10 cellular contexts compared by ENCODE assay signal in the genomic region with DNA sequence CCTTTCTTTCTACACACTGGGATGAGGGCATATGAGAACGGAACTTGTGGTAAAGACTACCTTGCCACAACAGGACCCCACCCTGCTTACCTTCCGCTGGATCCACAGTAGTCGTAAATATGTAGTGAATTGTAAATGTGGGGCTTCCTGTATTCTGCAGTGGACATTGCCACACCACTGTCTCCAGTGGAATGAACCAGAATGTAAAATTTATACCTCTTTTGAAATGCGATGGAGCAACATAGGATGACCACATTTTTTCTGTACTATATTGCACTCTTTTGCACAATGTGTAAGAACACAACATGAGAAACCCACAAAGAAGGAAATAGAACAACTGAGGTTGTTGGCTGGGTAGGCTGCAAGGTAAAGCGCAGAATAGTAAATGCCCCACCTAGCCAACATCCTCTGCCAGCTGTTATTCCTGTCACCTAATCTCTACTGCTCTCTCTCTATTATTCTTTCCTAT. TPM values are rescaled to one million over a fixed set of nuclear protein-coding genes. Genes with fewer than 3 reads are reported as not detected.
DNase-seq lines count a peak whose midpoint lies in the region; ATAC-seq and TF ChIP-seq lines count a peak whose summit lies in the region.
"Had no signal": no experiment of that assay in that cellular context is flagged by ENCODE, and none has a peak within 500 bp of the region (broad histone marks: within the 10 kb centered on the region; RNA-seq: fewer than 3 reads in every experiment).

No MANE protein-coding gene starts in this region.

- peak; percentile 71 for ATAC-seq in activated naive CD8-positive, alpha-beta T cell treated with anti-CD3 and anti-CD28 coated beads, Interleukin-2, amount 10 ng/mL, durations not matched to agents 7 days and 5 days (ENCODE audit: low read depth)
- ATAC-seq in GM21529 (IDR thresholded peaks at IDR 0.05; ENCODE audit: unreplicated experiment) (no peak), HG03354 (IDR thresholded peaks at IDR 0.05; ENCODE audit: poor library complexity, severe bottlenecking, unreplicated experiment) (no peak)
- ATAC-seq: A549 had no signal

- no peaks in the 10 kb centered on the region for H3K27me3 ChIP-seq in spleen (replicated peaks in 1 of 7)

- intact Hi-C loops in spleen (cut with DNase I; ENCODE audit: low total_unique reads), result no loop called here

- peak overlapping the region; percentile 40 for H3K4me3 Mint-ChIP-seq in activated CD4-positive, alpha-beta T cell treated with anti-CD3 and anti-CD28 coated beads, Interleukin-2, amount 10 ng/mL, durations not matched to agents 7 days and 5 days
- peak overlapping the region; percentile 72 for H3K4me3 Mint-ChIP-seq in activated naive CD8-positive, alpha-beta T cell treated with anti-CD3 and anti-CD28 coated beads, Interleukin-2, amount 10 ng/mL, durations not matched to agents 7 days and 5 days

- H3K27me3 Mint-ChIP-seq in activated CD4-positive, alpha-beta T cell treated with anti-CD3 and anti-CD28 coated beads, Interleukin-2, amount 10 ng/mL, durations not matched to agents 7 days and 5 days, result no peaks in the 10 kb centered on the region
- H3K27me3 Mint-ChIP-seq in activated naive CD8-positive, alpha-beta T cell treated with anti-CD3 and anti-CD28 coated beads, Interleukin-2, amount 10 ng/mL, durations not matched to agents 7 days and 5 days, result no peaks in the 10 kb centered on the region

- H3K36me3 Mint-ChIP-seq in activated CD4-positive, alpha-beta T cell treated with anti-CD3 and anti-CD28 coated beads, Interleukin-2, amount 10 ng/mL, durations not matched to agents 7 days and 5 days (ENCODE audit: low read depth), result peaks cover 64% of the 10 kb centered on the region
- peaks cover 37% of the 10 kb centered on the region for H3K36me3 Mint-ChIP-seq in activated naive CD8-positive, alpha-beta T cell treated with anti-CD3 and anti-CD28 coated beads, Interleukin-2, amount 10 ng/mL, durations not matched to agents 7 days and 5 days

- peaks cover 0 to 6% (median 3%) of the 10 kb centered on the region in 8 donors for H3K9me3 ChIP-seq in spleen
- H3K9me3 ChIP-seq: A549 had no signal

- peak overlapping the region; percentile 96 for H3K27ac Mint-ChIP-seq in activated CD4-positive, alpha-beta T cell treated with anti-CD3 and anti-CD28 coated beads, Interleukin-2, amount 10 ng/mL, durations not matched to agents 7 days and 5 days
- H3K27ac Mint-ChIP-seq in activated naive CD8-positive, alpha-beta T cell treated with anti-CD3 and anti-CD28 coated beads, Interleukin-2, amount 10 ng/mL, durations not matched to agents 7 days and 5 days, result peak overlapping the region; percentile 98

- no peaks in the 10 kb centered on the region for H3K36me3 ChIP-seq in spleen

- POLR2A ChIA-PET in activated CD4-positive, alpha-beta T cell treated with anti-CD3 and anti-CD28 coated beads, Interleukin-2, amount 10 ng/mL, durations not matched to agents 7 days and 5 days (lab: Charles Lee), result interaction anchor here (1.0 to 2.6 kb wide), 2 partner anchors 15 to 57 kb away, joined by 3 to 10 read pairs; no protein-coding TSS in a partner anchor
- POLR2A ChIA-PET in activated naive CD8-positive, alpha-beta T cell treated with anti-CD3 and anti-CD28 coated beads, Interleukin-2, amount 10 ng/mL, durations not matched to agents 7 days and 5 days (lab: Charles Lee), result interaction anchor here (0.6 to 7.2 kb wide), 8 partner anchors 9 to 90 kb away, joined by 3 to 184 read pairs (median 4); a partner anchor contains a TSS

- TF ChIP-seq POLR2A in spleen (IDR thresholded peaks at IDR 0.05), result no peak

- peak; percentile 77 for DNase-seq in activated CD4-positive, alpha-beta T cell treated with anti-CD3 and anti-CD28 coated beads, Interleukin-2, amount 10 ng/mL, durations not matched to agents 7 days and 5 days
- DNase-seq in activated CD4-positive, alpha-beta T cell treated with anti-CD3 and anti-CD28 coated beads for 4 hours, result no peak
- DNase-seq in OCI-M1 (lab: John Stamatoyannopoulos, UW) (peak; percentile 53), spleen (peak; percentile 78), germinal center (ENCODE audit: low spot score) (no peak)
- DNase-seq in activated naive CD8-positive, alpha-beta T cell treated with anti-CD3 and anti-CD28 coated beads, Interleukin-2, amount 10 ng/mL, durations not matched to agents 7 days and 5 days, result no peak
- DNase-seq: stimulated activated CD8-positive, alpha-beta memory T cell treated with anti-CD3 and anti-CD28 coated beads, Interleukin-4, amount 100 ng/mL, for 48 hours had no signal

- H3K4me3 ChIP-seq in spleen, result peak overlapping the region in 5 of 8 donors; percentile 9 to 59 (median 17)
- H3K4me3 ChIP-seq: A549 had no signal

- peaks cover 25 to 98% (median 71%) of the 10 kb centered on the region in 6 donors for H3K4me1 ChIP-seq in spleen
- H3K4me1 ChIP-seq: A549 had no signal

- H3K4me1 Mint-ChIP-seq in activated CD4-positive, alpha-beta T cell treated with anti-CD3 and anti-CD28 coated beads, Interleukin-2, amount 10 ng/mL, durations not matched to agents 7 days and 5 days, result peaks cover 94% of the 10 kb centered on the region
- H3K4me1 Mint-ChIP-seq in activated naive CD8-positive, alpha-beta T cell treated with anti-CD3 and anti-CD28 coated beads, Interleukin-2, amount 10 ng/mL, durations not matched to agents 7 days and 5 days, result peaks cover 71% of the 10 kb centered on the region

- peak overlapping the region; percentile 22 to 93 (median 86) for H3K27ac ChIP-seq in spleen
- H3K27ac ChIP-seq: A549 had no signal

- TF ChIP-seq CTCF in spleen (IDR thresholded peaks at IDR 0.05 in 8 of 11, conservative IDR thresholded peaks at IDR 0.05 in 3 of 11), result peak in 3 of 11 experiments; percentile 9 to 35 (median 21)

- peaks cover 15% of the 10 kb centered on the region for H3K9me3 Mint-ChIP-seq in activated CD4-positive, alpha-beta T cell treated with anti-CD3 and anti-CD28 coated beads, Interleukin-2, amount 10 ng/mL, durations not matched to agents 7 days and 5 days
- H3K9me3 Mint-ChIP-seq in activated naive CD8-positive, alpha-beta T cell treated with anti-CD3 and anti-CD28 coated beads, Interleukin-2, amount 10 ng/mL, durations not matched to agents 7 days and 5 days, result peaks cover 2% of the 10 kb centered on the region

- CTCF ChIA-PET in activated CD4-positive, alpha-beta T cell treated with anti-CD3 and anti-CD28 coated beads, Interleukin-2, amount 10 ng/mL, durations not matched to agents 7 days and 5 days (lab: Charles Lee), result interaction anchor here (1.0 to 4.4 kb wide), 7 partner anchors 12 to 39 kb away, joined by 3 to 26 read pairs (median 6); a partner anchor contains a TSS

- 12 to 44% (median 28%) methylated on average over 5 of the region's 5 CpGs for WGBS in spleen, 5 donors

RNA-seq across cellular contexts. Expression of a gene that starts 16.1 kb away (rescaled TPM):
- total RNA-seq in activated CD4-positive, alpha-beta T cell treated with anti-CD3 and anti-CD28 coated beads, Interleukin-2, amount 10 ng/mL, durations not matched to agents 7 days and 5 days, result 100 to 1,000 TPM; 287 to 303 TPM
- total RNA-seq in activated naive CD8-positive, alpha-beta T cell treated with anti-CD3 and anti-CD28 coated beads, Interleukin-2, amount 10 ng/mL, durations not matched to agents 7 days and 5 days, result 100 to 1,000 TPM; 181 to 195 TPM
- 100 to 1,000 TPM; 128 to 247 (median 172) TPM for total RNA-seq in spleen
- 10 to 100 TPM; 40.6 to 43.4 (median 41.2) TPM for polyA plus RNA-seq in spleen

Comparison
In these comparisons a context has a peak if more than half of its experiments do, and no peak if none do; other contexts are left out.
1. DNase-seq: peak in activated CD4-positive, alpha-beta T cell treated with anti-CD3 and anti-CD28 coated beads, Interleukin-2, amount 10 ng/mL, durations not matched to agents 7 days and 5 days (single experiment), OCI-M1 (single experiment) and spleen (single experiment); none in activated CD4-positive, alpha-beta T cell treated with anti-CD3 and anti-CD28 coated beads for 4 hours (0 of 2), activated naive CD8-positive, alpha-beta T cell treated with anti-CD3 and anti-CD28 coated beads, Interleukin-2, amount 10 ng/mL, durations not matched to agents 7 days and 5 days (single experiment) and germinal center (single experiment).